Comparison of ENCODE assay signal across 1 cellular context in genomic region chr7:158858592-158859503, GRCh38.
TF ChIP-seq lines count a peak whose summit lies in the region.

No MANE protein-coding gene starts in this region.

TF ChIP-seq in IMR-90, 13 proteins besides CTCF, POLR2A, EP300 and RAD21 (continued from another document):
- no peak for TF ChIP-seq FOS (IDR thresholded peaks at IDR 0.05; ENCODE audit: low read depth, low read length)
- TF ChIP-seq, protein P1, sequence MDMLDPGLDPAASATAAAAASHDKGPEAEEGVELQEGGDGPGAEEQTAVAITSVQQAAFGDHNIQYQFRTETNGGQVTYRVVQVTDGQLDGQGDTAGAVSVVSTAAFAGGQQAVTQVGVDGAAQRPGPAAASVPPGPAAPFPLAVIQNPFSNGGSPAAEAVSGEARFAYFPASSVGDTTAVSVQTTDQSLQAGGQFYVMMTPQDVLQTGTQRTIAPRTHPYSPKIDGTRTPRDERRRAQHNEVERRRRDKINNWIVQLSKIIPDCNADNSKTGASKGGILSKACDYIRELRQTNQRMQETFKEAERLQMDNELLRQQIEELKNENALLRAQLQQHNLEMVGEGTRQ (IDR thresholded peaks at IDR 0.05; ENCODE audit: low read depth, low read length): no peak
- no peak for TF ChIP-seq MAFK (IDR thresholded peaks at IDR 0.05; ENCODE audit: low read depth, low read length)
TF ChIP-seq in IMR-90: peak in this region for 0.
